ENCODE assay signal across 11 cellular contexts in the genomic region with DNA sequence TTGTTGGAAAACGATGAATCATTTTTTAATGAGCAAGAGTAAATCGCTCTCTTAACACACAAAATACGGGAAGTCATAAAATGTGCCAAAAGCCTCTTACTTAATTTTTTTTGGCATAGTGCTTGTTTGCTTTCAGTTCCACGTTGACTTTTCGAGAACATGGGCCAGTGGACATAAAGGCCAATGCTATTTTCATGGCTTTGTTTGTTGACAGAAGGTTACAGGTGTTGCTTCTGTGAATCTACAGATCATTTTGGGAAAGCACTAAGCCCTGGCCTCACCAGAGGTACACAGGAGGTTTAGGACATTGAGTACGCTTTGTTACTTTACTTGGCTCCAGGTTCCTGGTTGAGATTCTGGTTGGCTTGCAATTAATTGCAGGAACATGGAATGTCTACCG.
DNase-seq lines count a peak whose midpoint lies in the region; ATAC-seq and TF ChIP-seq lines count a peak whose summit lies in the region.
"Had no signal": no experiment of that assay in that cellular context is flagged by ENCODE, and none has a peak within 500 bp of the region (broad histone marks: within the 10 kb centered on the region; RNA-seq: fewer than 3 reads in every experiment).

No MANE protein-coding gene starts in this region.

- H3K36me3 Mint-ChIP-seq in CD14-positive monocyte: no peaks in the 10 kb centered on the region
- H3K36me3 Mint-ChIP-seq in glutamatergic neuron (ENCODE audit: unreplicated experiment): no peaks in the 10 kb centered on the region

- H3K4me1 ChIP-seq in right lobe of liver: peaks cover 0 to 24% (median 8%) of the 10 kb centered on the region in 4 donors

- TF ChIP-seq POLR2A in right lobe of liver (IDR thresholded peaks at IDR 0.05): no peak

- DNase-seq in CD14-positive monocyte (ENCODE audit: low spot score) (no peak), NCI-H1092 (lab: John Stamatoyannopoulos, UW) (peak; percentile 91), SIG-M5 (lab: John Stamatoyannopoulos, UW) (peak; percentile 34), right lobe of liver (peak in 1 of 3 donors; percentile 68), glutamatergic neuron (no peak), hypothalamus (lab: John Stamatoyannopoulos, UW) (no peak)
- DNase-seq in stimulated activated CD4-positive, alpha-beta T cell treated with anti-CD3 and anti-CD28 coated beads, Interleukin-4, amount 100 ng/mL, for 4 hours: no peak
- DNase-seq: activated effector memory CD4-positive, alpha-beta T cell treated with anti-CD3 and anti-CD28 coated beads, Interleukin-2, amount 50 U/mL, for 16 hours; HCEC 1CT had no signal

- H3K27me3 Mint-ChIP-seq in CD14-positive monocyte (ENCODE audit: low read depth in 3 of 3) (peaks cover 0 to 2% (median 0%) of the 10 kb centered on the region in 3 donors), glutamatergic neuron (ENCODE audit: unreplicated experiment) (peaks cover 3% of the 10 kb centered on the region)

- TF ChIP-seq CTCF in CD14-positive monocyte (IDR thresholded peaks at IDR 0.05): no peak
- TF ChIP-seq CTCF in right lobe of liver (IDR thresholded peaks at IDR 0.05): no peak
- no peak for TF ChIP-seq CTCF in glutamatergic neuron (IDR thresholded peaks at IDR 0.05; ENCODE audit: partially characterized antibody, unreplicated experiment)

- no peaks in the 10 kb centered on the region for H3K27me3 ChIP-seq in right lobe of liver

- H3K4me1 Mint-ChIP-seq in CD14-positive monocyte (peaks cover 34% of the 10 kb centered on the region), glutamatergic neuron (ENCODE audit: low read depth, unreplicated experiment) (no peaks in the 10 kb centered on the region)

- peak overlapping the region; percentile 19 to 43 (median 41) for H3K27ac ChIP-seq in right lobe of liver

- intact Hi-C loops in CD14-positive monocyte (cut with micrococcal nuclease): no loop called here
- intact Hi-C loops in right lobe of liver (cut with DNase I): no loop called here

- no peaks in the 10 kb centered on the region for H3K36me3 ChIP-seq in right lobe of liver

- ATAC-seq in right lobe of liver (peak; percentile 94 to 99 (median 96)), HG03571 (IDR thresholded peaks at IDR 0.05; ENCODE audit: unreplicated experiment) (no peak)

- H3K4me3 Mint-ChIP-seq in CD14-positive monocyte (peak overlapping the region in 1 of 2 donors; percentile 39), glutamatergic neuron (ENCODE audit: unreplicated experiment) (no peak overlapping the region)

- no peaks in the 10 kb centered on the region for H3K9me3 ChIP-seq in right lobe of liver

- 11% methylated on average over 7 of the region's 7 CpGs for WGBS in right lobe of liver (ENCODE audit: insufficient coverage, low coverage, low lambda C conversion rate, missing lambda C conversion rate)

- H3K4me3 ChIP-seq in right lobe of liver: no peak overlapping the region
- H3K4me3 ChIP-seq: coronary artery had no signal

- peaks cover 0 to 12% (median 5%) of the 10 kb centered on the region in 7 donors for H3K9me3 Mint-ChIP-seq in CD14-positive monocyte
- H3K9me3 Mint-ChIP-seq in glutamatergic neuron (ENCODE audit: unreplicated experiment): peaks cover 2% of the 10 kb centered on the region

- H3K27ac Mint-ChIP-seq in CD14-positive monocyte: peak overlapping the region; percentile 86 to 96 (median 92)
- H3K27ac Mint-ChIP-seq in glutamatergic neuron (ENCODE audit: unreplicated experiment): no peak overlapping the region

Comparison
In these comparisons a context has a peak if more than half of its experiments do, and no peak if none do; other contexts are left out.
1. DNase-seq: peak in NCI-H1092 (single experiment) and SIG-M5 (single experiment); none in CD14-positive monocyte (single experiment), glutamatergic neuron (single experiment), hypothalamus (0 of 51) and stimulated activated CD4-positive, alpha-beta T cell treated with anti-CD3 and anti-CD28 coated beads, Interleukin-4, amount 100 ng/mL, for 4 hours (0 of 2).